21 cellular contexts compared by ENCODE assay signal in the genomic region with DNA sequence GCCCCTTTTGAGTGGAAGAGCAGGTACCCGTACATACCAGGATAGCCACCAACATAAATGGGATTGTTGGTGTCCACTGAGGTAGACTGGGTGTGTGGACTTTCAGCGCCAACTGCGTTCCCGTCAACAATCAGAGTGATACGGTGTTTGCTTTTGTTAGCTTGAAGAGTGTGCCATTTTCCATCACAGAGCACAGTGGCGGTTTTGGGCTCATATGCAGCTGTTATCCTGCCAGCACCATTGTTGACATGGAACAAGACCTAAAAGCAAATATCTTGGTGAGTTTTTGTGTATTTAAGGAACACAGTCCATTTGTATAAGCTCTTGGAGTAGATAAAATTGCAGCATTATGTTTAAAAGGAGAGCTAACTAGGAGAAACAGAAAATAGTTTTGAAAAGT.
DNase-seq lines count a peak whose midpoint lies in the region; ATAC-seq and TF ChIP-seq lines count a peak whose summit lies in the region.
"Had no signal": no experiment of that assay in that cellular context is flagged by ENCODE, and none has a peak within 500 bp of the region (broad histone marks: within the 10 kb centered on the region; RNA-seq: fewer than 3 reads in every experiment).

No MANE protein-coding gene starts in this region.

- H3K4ac ChIP-seq in H9 (ENCODE audit: low read depth, low read length) (no peak overlapping the region), trophoblast cell (ENCODE audit: low read depth, low read length) (no peak overlapping the region)

- H3K4me1 ChIP-seq in H9 (ENCODE audit: insufficient read depth, low read length) (no peaks in the 10 kb centered on the region), trophoblast cell (ENCODE audit: control insufficient read depth in 1 of 2, insufficient read depth in 2 of 2, low read length in 2 of 2) (no peaks in the 10 kb centered on the region), PC-3 (ENCODE audit: insufficient read depth, low read length) (no peaks in the 10 kb centered on the region), endodermal cell (ENCODE audit: control insufficient read depth, insufficient read depth, low read length) (no peaks in the 10 kb centered on the region)
- H3K4me1 ChIP-seq: BLaER1 treated with 17β-estradiol and CSF1 and Interleukin-3, amounts not matched to agents 10 nM and 100 nM had no signal

- no peak overlapping the region for H2BK12ac ChIP-seq in H9 (ENCODE audit: insufficient read length, low read depth, low read length)
- no peak overlapping the region for H2BK12ac ChIP-seq in trophoblast cell (ENCODE audit: low read length)

- no peaks in the 10 kb centered on the region for H3K9me3 ChIP-seq in H9 (ENCODE audit: control insufficient read depth, low read depth, low read length)
- peaks cover 1% of the 10 kb centered on the region for H3K9me3 ChIP-seq in trophoblast cell (ENCODE audit: insufficient read depth, low read depth, low read length)
- no peaks in the 10 kb centered on the region for H3K9me3 ChIP-seq in PC-3 (ENCODE audit: low read length)
- no peaks in the 10 kb centered on the region for H3K9me3 ChIP-seq in endodermal cell (ENCODE audit: control insufficient read depth, low read length)
- H3K9me3 ChIP-seq: BLaER1 treated with 17β-estradiol and CSF1 and Interleukin-3, amounts not matched to agents 10 nM and 100 nM had no signal

- H2BK5ac ChIP-seq in H9 (ENCODE audit: insufficient read length, low read length) (no peak overlapping the region), trophoblast cell (ENCODE audit: low read depth, low read length, poor library complexity) (no peak overlapping the region)

- no peaks in the 10 kb centered on the region for H3K23me2 ChIP-seq in H9 (ENCODE audit: insufficient read length, low read depth, low read length, poor library complexity, severe bottlenecking)

- DNase-seq in H9 (no peak), NCI-H748 (lab: John Stamatoyannopoulos, UW; ENCODE audit: unreplicated experiment) (peak; percentile 78), trophoblast cell (no peak), PC-3 (no peak), endodermal cell (no peak), NCI-H187 treated with DMSO at 0.1 percent for 48 hours (lab: John Stamatoyannopoulos, UW) (no peak)
- DNase-seq: DND-41, HFFc6, IMR-90, Kasumi-1, MM.1S, NCI-H1105 treated with DMSO at 0.1 percent for 48 hours, NCI-H1694, NCI-H2171, NCI-H524, SW 1271, T-helper 2 cell had no signal

- H3K4me3 ChIP-seq in trophoblast cell (ENCODE audit: low read depth, low read length) (peak overlapping the region; percentile 33), PC-3 (ENCODE audit: low read length) (no peak overlapping the region), endodermal cell (ENCODE audit: low read length) (no peak overlapping the region)
- H3K4me3 ChIP-seq: BLaER1 treated with 17β-estradiol and CSF1 and Interleukin-3, amounts not matched to agents 10 nM and 100 nM had no signal

- no CpG with 5 or more reads among the region's 6 CpGs for WGBS in H9 (ENCODE audit: extremely low coverage, insufficient read length, low lambda C conversion rate)
- WGBS in trophoblast cell (ENCODE audit: extremely low coverage, insufficient coverage, insufficient read length): no CpG with 5 or more reads among the region's 6 CpGs
- WGBS in endodermal cell (ENCODE audit: insufficient coverage in 1 of 2, insufficient read length in 1 of 2), 2 experiments: 93 to 95% methylated on average over 6 of the region's 6 CpGs

- TF ChIP-seq CTCF in C4-2B (conservative IDR thresholded peaks at IDR 0.05) (no peak), H9 (conservative IDR thresholded peaks at IDR 0.05) (no peak), PC-3 (conservative IDR thresholded peaks at IDR 0.05; ENCODE audit: low read depth, low read length) (no peak), endodermal cell (conservative IDR thresholded peaks at IDR 0.05) (no peak)

- H4K5ac ChIP-seq in H9 (ENCODE audit: insufficient read length, low read depth, low read length): no peak overlapping the region

- no peaks in the 10 kb centered on the region for H3K27me3 ChIP-seq in H9 (ENCODE audit: insufficient read depth, low read length)
- H3K27me3 ChIP-seq in trophoblast cell (ENCODE audit: insufficient read depth, low read length): no peaks in the 10 kb centered on the region
- H3K27me3 ChIP-seq in PC-3 (ENCODE audit: low read length): peaks cover 86% of the 10 kb centered on the region
- no peaks in the 10 kb centered on the region for H3K27me3 ChIP-seq in endodermal cell (ENCODE audit: control insufficient read depth, insufficient read depth, low read length, poor library complexity, severe bottlenecking)
- H3K27me3 ChIP-seq: BLaER1 treated with 17β-estradiol and CSF1 and Interleukin-3, amounts not matched to agents 10 nM and 100 nM had no signal

- H3K9ac ChIP-seq in H9 (ENCODE audit: extremely low read depth, insufficient read length, low read length) (no peak overlapping the region), trophoblast cell (ENCODE audit: low read length) (no peak overlapping the region), PC-3 (ENCODE audit: low read length) (no peak overlapping the region), endodermal cell (ENCODE audit: extremely low read depth, low read length, poor library complexity, severe bottlenecking) (no peak overlapping the region)
- H3K9ac ChIP-seq: BLaER1 treated with 17β-estradiol and CSF1 and Interleukin-3, amounts not matched to agents 10 nM and 100 nM had no signal

- BruUV-seq in PC-3 (replicated peaks; lab: Mats Ljungman, UMichigan): no TSS peak

- H2BK15ac ChIP-seq in H9 (ENCODE audit: low read depth, low read length): no peak overlapping the region

- ATAC-seq in PC-3: no peak
- ATAC-seq: Right ventricle myocardium inferior had no signal

- H3F3A ChIP-seq in PC-3 (ENCODE audit: low read length, unreplicated experiment): no peaks in the 10 kb centered on the region

- H3K14ac ChIP-seq in H9 (ENCODE audit: insufficient read depth, low read length) (no peak overlapping the region), trophoblast cell (ENCODE audit: low read length) (no peak overlapping the region)

- POLR2A ChIA-PET in PC-3 (lab: Charles Lee; ENCODE audit: unreplicated experiment): no interaction called here

- H4K8ac ChIP-seq in H9 (replicated peaks; ENCODE audit: insufficient read length, low read depth, low read length) (no peak overlapping the region), trophoblast cell (ENCODE audit: low read depth, low read length) (no peak overlapping the region)

- peaks cover 38 to 53% of the 10 kb centered on the region in 2 experiments for H3K36me3 ChIP-seq in trophoblast cell (ENCODE audit: control insufficient read depth in 1 of 2, insufficient read depth in 2 of 2, low read length in 2 of 2)
- H3K36me3 ChIP-seq in PC-3 (ENCODE audit: low read depth, low read length): no peaks in the 10 kb centered on the region
- peaks cover 93% of the 10 kb centered on the region for H3K36me3 ChIP-seq in endodermal cell (ENCODE audit: control insufficient read depth, insufficient read depth, low read length)
- H3K36me3 ChIP-seq: BLaER1 treated with 17β-estradiol and CSF1 and Interleukin-3, amounts not matched to agents 10 nM and 100 nM had no signal

- H3K36me3 Mint-ChIP-seq in H9 (ENCODE audit: insufficient read depth in 1 of 3, low read depth in 3 of 3): peaks cover 18 to 44% (median 31%) of the 10 kb centered on the region in 3 experiments
- peaks cover 75% of the 10 kb centered on the region for H3K36me3 Mint-ChIP-seq in endodermal cell (ENCODE audit: low read depth)

- H2BK20ac ChIP-seq in H9 (ENCODE audit: low read depth, low read length, poor library complexity, severe bottlenecking): no peak overlapping the region

- H3K4me3 Mint-ChIP-seq in H9 (no peak overlapping the region), endodermal cell (no peak overlapping the region)
- H3K4me3 Mint-ChIP-seq: HFFc6 had no signal

- H3K27ac ChIP-seq in C4-2B (peak overlapping the region; percentile 67), H9 (ENCODE audit: insufficient read length, low read depth, low read length) (no peak overlapping the region), trophoblast cell (ENCODE audit: low read depth, low read length) (no peak overlapping the region), PC-3 (ENCODE audit: low read length) (no peak overlapping the region), endodermal cell (ENCODE audit: low read depth, low read length) (no peak overlapping the region)
- H3K27ac ChIP-seq: BLaER1 treated with 17β-estradiol and CSF1 and Interleukin-3, amounts not matched to agents 10 nM and 100 nM; HL-60 had no signal

- H2AFZ ChIP-seq in H9 (ENCODE audit: low read length): no peak overlapping the region
- H2AFZ ChIP-seq in trophoblast cell (ENCODE audit: insufficient read depth, low read length, poor library complexity): no peak overlapping the region
- H2AFZ ChIP-seq in PC-3 (ENCODE audit: low read length): no peak overlapping the region

- no peak overlapping the region for H3K18ac ChIP-seq in H9 (ENCODE audit: insufficient read length, low read depth, low read length)
- H3K18ac ChIP-seq in trophoblast cell (ENCODE audit: low read length): no peak overlapping the region

- H3K27ac Mint-ChIP-seq in H9 (no peak overlapping the region), endodermal cell (no peak overlapping the region)
- H3K27ac Mint-ChIP-seq: HFFc6 had no signal

- H2AK5ac ChIP-seq in H9 (ENCODE audit: insufficient read length, low read length) (no peak overlapping the region), trophoblast cell (ENCODE audit: low read length) (no peak overlapping the region)

- no peak overlapping the region for H3K4me2 ChIP-seq in H9 (ENCODE audit: insufficient read depth, insufficient read length, low read length)
- H3K4me2 ChIP-seq in trophoblast cell (ENCODE audit: low read length): no peak overlapping the region
- H3K4me2 ChIP-seq in PC-3 (ENCODE audit: low read length): no peak overlapping the region
- H3K4me2 ChIP-seq: BLaER1 treated with 17β-estradiol and CSF1 and Interleukin-3, amounts not matched to agents 10 nM and 100 nM had no signal

- peak overlapping the region; percentile 79 for H3K56ac ChIP-seq in H9 (ENCODE audit: insufficient read length, low read depth, low read length)

- H2BK120ac ChIP-seq in H9 (ENCODE audit: low read depth, low read length, poor library complexity, severe bottlenecking) (no peak overlapping the region), trophoblast cell (ENCODE audit: insufficient read depth, low read length, poor library complexity) (no peak overlapping the region)

- H3K27me3 Mint-ChIP-seq in H9 (ENCODE audit: low read depth) (no peaks in the 10 kb centered on the region; the same call in 1 of the 2 replicates), endodermal cell (ENCODE audit: insufficient read depth) (no peaks in the 10 kb centered on the region)

- H3T11ph ChIP-seq in H9 (ENCODE audit: low read length): no peak overlapping the region

- H4K91ac ChIP-seq in H9 (ENCODE audit: insufficient read length, low read depth, low read length) (no peak overlapping the region), trophoblast cell (ENCODE audit: low read depth, low read length) (no peak overlapping the region)

- no peak overlapping the region for H4K12ac ChIP-seq in trophoblast cell (ENCODE audit: low read depth, low read length)

- H3K9me2 ChIP-seq in PC-3 (replicated peaks; ENCODE audit: low read length): no peaks in the 10 kb centered on the region

- CTCF ChIA-PET in PC-3 (lab: Charles Lee): no interaction called here

- H3K79me1 ChIP-seq in H9 (ENCODE audit: insufficient read depth, low read depth, low read length, poor library complexity, severe bottlenecking): no peaks in the 10 kb centered on the region
- no peaks in the 10 kb centered on the region for H3K79me1 ChIP-seq in trophoblast cell (ENCODE audit: low read length)

- H3K4me1 Mint-ChIP-seq in H9: no peaks in the 10 kb centered on the region
- no peaks in the 10 kb centered on the region for H3K4me1 Mint-ChIP-seq in endodermal cell

- H4K20me1 ChIP-seq in H9 (ENCODE audit: control insufficient read depth, insufficient read depth, insufficient read length): no peaks in the 10 kb centered on the region
- no peaks in the 10 kb centered on the region for H4K20me1 ChIP-seq in PC-3 (ENCODE audit: low read length)
- H4K20me1 ChIP-seq: BLaER1 treated with 17β-estradiol and CSF1 and Interleukin-3, amounts not matched to agents 10 nM and 100 nM had no signal

- H3K9me3 Mint-ChIP-seq in H9 (no peaks in the 10 kb centered on the region), endodermal cell (no peaks in the 10 kb centered on the region)
- H3K9me3 Mint-ChIP-seq: HFFc6 had no signal

- H3K79me2 ChIP-seq in H9 (ENCODE audit: insufficient read depth, low read length): no peaks in the 10 kb centered on the region
- H3K79me2 ChIP-seq in trophoblast cell (ENCODE audit: control insufficient read depth, insufficient read depth, low read length, poor library complexity): no peaks in the 10 kb centered on the region
- H3K79me2 ChIP-seq in PC-3 (ENCODE audit: low read length): no peaks in the 10 kb centered on the region

- H3K23ac ChIP-seq in H9 (ENCODE audit: insufficient read length, low read depth, low read length) (no peak overlapping the region), trophoblast cell (ENCODE audit: low read length) (no peak overlapping the region)

- intact Hi-C loops in PC-3 (cut with micrococcal nuclease): no loop called here
